Comparison of ENCODE assay signal across 19 cellular contexts in the genomic region with DNA sequence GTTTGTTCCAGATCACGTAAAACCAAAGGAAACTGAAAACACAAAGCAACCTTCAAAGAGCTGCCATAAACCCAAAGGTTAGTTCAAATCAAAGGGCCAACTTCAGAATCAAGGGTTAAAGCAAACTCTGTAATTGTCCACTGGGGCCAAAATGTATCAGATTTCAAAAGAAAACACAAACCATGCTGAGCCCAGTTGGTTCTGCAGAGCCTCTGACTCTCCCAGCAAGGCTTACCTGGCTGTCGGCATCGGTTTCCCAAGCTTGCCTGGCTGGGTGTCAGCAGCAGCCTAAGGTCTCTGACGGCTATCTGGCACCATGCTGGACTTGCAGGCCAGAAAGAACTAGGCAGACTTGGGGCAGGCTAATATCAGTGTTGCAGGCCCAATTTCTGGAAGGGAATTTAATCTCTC.
DNase-seq lines count a peak whose midpoint lies in the region; ATAC-seq and TF ChIP-seq lines count a peak whose summit lies in the region.
"Had no signal": no experiment of that assay in that cellular context is flagged by ENCODE, and none has a peak within 500 bp of the region (broad histone marks: within the 10 kb centered on the region; RNA-seq: fewer than 3 reads in every experiment).

No MANE protein-coding gene starts in this region.

- H3K4me1 ChIP-seq in OCI-LY3 (ENCODE audit: low read length) (peaks cover 53% of the 10 kb centered on the region), tibial artery (no peaks in the 10 kb centered on the region)

- intact Hi-C loops in tibial artery (cut with DNase I; ENCODE audit: low total_unique reads), result no loop called here

- ATAC-seq in left lobe of liver, result peak; percentile 74
- no peak for ATAC-seq in HG03457 (IDR thresholded peaks at IDR 0.05; ENCODE audit: unreplicated experiment)
- ATAC-seq: PC-3 had no signal

- no peak overlapping the region for H3K4me3 ChIP-seq in AG09309 (ENCODE audit: control insufficient read depth, low read depth, low read length)
- H3K4me3 ChIP-seq in GM08714 (ENCODE audit: low read length), result peak overlapping the region; percentile 20; the same call in 1 of the 2 replicates
- peak overlapping the region; percentile 65 for H3K4me3 ChIP-seq in OCI-LY3 (ENCODE audit: low read length)
- no peak overlapping the region for H3K4me3 ChIP-seq in tibial artery

- peak overlapping the region; percentile 71 for H3K27ac ChIP-seq in OCI-LY3 (ENCODE audit: low read length)
- no peak overlapping the region for H3K27ac ChIP-seq in tibial artery

- TF ChIP-seq CTCF in AG09309 (IDR thresholded peaks at IDR 0.05; ENCODE audit: control insufficient read depth, insufficient read depth, low read depth, low read length, missing control alignments) (peak; percentile 3), OCI-LY3 (IDR thresholded peaks at IDR 0.05; ENCODE audit: low read depth, low read length) (no peak), tibial artery (IDR thresholded peaks at IDR 0.05) (no peak)

- H3K9me3 ChIP-seq in OCI-LY3 (ENCODE audit: insufficient read depth, low read length) (no peaks in the 10 kb centered on the region), tibial artery (no peaks in the 10 kb centered on the region)

- H2AFZ ChIP-seq in OCI-LY3 (ENCODE audit: low read depth, low read length), result no peak overlapping the region; the same call in 1 of the 2 replicates

- no peaks in the 10 kb centered on the region for H4K20me1 ChIP-seq in OCI-LY3 (ENCODE audit: insufficient read depth, low read length)

- no peak for DNase-seq in AG09309 (ENCODE audit: low read depth)
- DNase-seq in left lobe of liver (ENCODE audit: low spot score), result peak; percentile 48
- no peak for DNase-seq in DMS114 treated with DMSO at 0.1 percent for 48 hours (lab: John Stamatoyannopoulos, UW; ENCODE audit: unreplicated experiment)
- DNase-seq in activated CD8-positive, alpha-beta memory T cell treated with anti-CD3 and anti-CD28 coated beads, Interleukin-2, amount 50 U/mL, for 4 hours, result no peak
- DNase-seq in tibial artery, result no peak
- DNase-seq: CD4-positive, alpha-beta memory T cell; DMS79 treated with DMSO at 0.1 percent for 48 hours; GF-D8; HCEC 1CT; NCI-H1048; NCI-H146; NCI-H2081 treated with DMSO at 0.1 percent for 48 hours; NCI-H2227 treated with DMSO at 0.1 percent for 48 hours; NCI-H524 treated with DMSO at 0.1 percent for 48 hours; NK-92 treated with Interleukin-12 subunit alpha and Interleukin-12 subunit beta, amount 100 ng/mL, for 24 hours; PC-3 had no signal

- H3K79me2 ChIP-seq in OCI-LY3 (ENCODE audit: low read length), result no peaks in the 10 kb centered on the region

- no peak overlapping the region; the same call in 1 of the 2 replicates for H3K9ac ChIP-seq in OCI-LY3 (ENCODE audit: low read length)

- H3K36me3 ChIP-seq in OCI-LY3 (replicated peaks; ENCODE audit: low read depth, low read length) (no peaks in the 10 kb centered on the region), tibial artery (no peaks in the 10 kb centered on the region)

- no peaks in the 10 kb centered on the region for H3K27me3 ChIP-seq in OCI-LY3 (ENCODE audit: low read depth, low read length)
- H3K27me3 ChIP-seq in tibial artery, result no peaks in the 10 kb centered on the region

- peak overlapping the region; percentile 98 for H3K4me2 ChIP-seq in OCI-LY3 (ENCODE audit: low read length)

Comparison
In these comparisons a context has a peak if more than half of its experiments do, and no peak if none do; other contexts are left out.
1. H3K4me3 ChIP-seq: peak in GM08714 (single experiment) and OCI-LY3 (single experiment); none in AG09309 (single experiment) and tibial artery (0 of 2).